In genomic region chr2:28152585-28153284, GRCh38 we compare ENCODE assay signal across 19 cellular contexts.
DNase-seq lines count a peak whose midpoint lies in the region; ATAC-seq and TF ChIP-seq lines count a peak whose summit lies in the region.
"Had no signal": no experiment of that assay in that cellular context is flagged by ENCODE, and none has a peak within 500 bp of the region (broad histone marks: within the 10 kb centered on the region; RNA-seq: fewer than 3 reads in every experiment).

No MANE protein-coding gene starts in this region.

- peak; percentile 58 for DNase-seq in Daoy (ENCODE audit: low read depth)
- no peak for DNase-seq in RWPE2 (ENCODE audit: low spot score)
- peak; percentile 71 for DNase-seq in fibroblast of villous mesenchyme (ENCODE audit: low read depth)
- DNase-seq in renal cortical epithelial cell (ENCODE audit: low read depth), result peak; percentile 99
- DNase-seq in suprapubic skin (ENCODE audit: low spot score in 2 of 2), result no peak
- no peak for DNase-seq in sciatic nerve (ENCODE audit: low spot score)
- no peak for DNase-seq in Peyer's patch
- DNase-seq in iPS-NIHi7 (ENCODE audit: extremely low spot score), result no peak
- DNase-seq: activated CD8-positive, alpha-beta memory T cell treated with anti-CD3 and anti-CD28 coated beads, Interleukin-2, amount 10 ng/mL, durations not matched to agents 7 days and 5 days; activated naive CD4-positive, alpha-beta T cell; effector memory CD4-positive, alpha-beta T cell; glutamatergic neuron; NCI-H2107; NCI-H774; stimulated activated CD4-positive, alpha-beta T cell treated with anti-CD3 and anti-CD28 coated beads, Interleukin-2, amount 100 ng/mL, for 48 hours; stimulated activated CD8-positive, alpha-beta memory T cell treated with anti-CD3 and anti-CD28 coated beads, Interleukin-4, amount 100 ng/mL, for 48 hours; T-helper 2 cell had no signal

- intact Hi-C loops in sciatic nerve (cut with DNase I), result no loop called here

- ATAC-seq in RWPE2 (ENCODE audit: low read depth), result peak; percentile 54; the same call in 2 of the 3 replicates
- ATAC-seq in sciatic nerve, result no peak
- ATAC-seq: activated CD8-positive, alpha-beta memory T cell treated with anti-CD3 and anti-CD28 coated beads, Interleukin-2, amount 10 ng/mL, durations not matched to agents 7 days and 5 days had no signal

- H3K27ac ChIP-seq in RWPE2 (ENCODE audit: poor library complexity, severe bottlenecking), result peak overlapping the region; percentile 15
- H3K27ac ChIP-seq in suprapubic skin, result no peak overlapping the region
- H3K27ac ChIP-seq in Peyer's patch, result no peak overlapping the region
- H3K27ac ChIP-seq: tibial nerve had no signal

- H3K4me1 ChIP-seq in RWPE2 (ENCODE audit: insufficient read depth, poor library complexity, severe bottlenecking) (peaks cover 5% of the 10 kb centered on the region), suprapubic skin (peaks cover 13% of the 10 kb centered on the region), Peyer's patch (peaks cover 0 to 8% (median 0%) of the 10 kb centered on the region in 4 donors)
- H3K4me1 ChIP-seq: tibial nerve had no signal

- 96% methylated on average over 3 of the region's 3 CpGs for WGBS in suprapubic skin

- H3K36me3 ChIP-seq in RWPE2 (ENCODE audit: low read depth) (no peaks in the 10 kb centered on the region; the same call in 1 of the 2 replicates), suprapubic skin (no peaks in the 10 kb centered on the region), Peyer's patch (no peaks in the 10 kb centered on the region)
- H3K36me3 ChIP-seq: prostate gland had no signal

- TF ChIP-seq POLR2A in suprapubic skin (IDR thresholded peaks at IDR 0.05) (no peak), Peyer's patch (IDR thresholded peaks at IDR 0.05) (no peak)

- H3K27me3 ChIP-seq in RWPE2 (ENCODE audit: insufficient read depth, poor library complexity, severe bottlenecking) (no peaks in the 10 kb centered on the region), suprapubic skin (no peaks in the 10 kb centered on the region), Peyer's patch (no peaks in the 10 kb centered on the region)
- H3K27me3 ChIP-seq: tibial nerve had no signal

- no peak for TF ChIP-seq EP300 in suprapubic skin (IDR thresholded peaks at IDR 0.05)

- H3K9me3 ChIP-seq in RWPE2 (ENCODE audit: severe bottlenecking) (no peaks in the 10 kb centered on the region), suprapubic skin (no peaks in the 10 kb centered on the region), Peyer's patch (peaks cover 0 to 9% (median 0%) of the 10 kb centered on the region in 4 donors)
- H3K9me3 ChIP-seq: prostate gland had no signal

- no peak overlapping the region for H3K4me3 ChIP-seq in RWPE2 (ENCODE audit: severe bottlenecking)
- no peak overlapping the region for H3K4me3 ChIP-seq in fibroblast of villous mesenchyme (ENCODE audit: low read depth, low read length)
- no peak overlapping the region for H3K4me3 ChIP-seq in suprapubic skin
- no peak overlapping the region for H3K4me3 ChIP-seq in Peyer's patch
- H3K4me3 ChIP-seq: prostate gland, tibial nerve had no signal

- no peak for TF ChIP-seq CTCF in RWPE2 (IDR thresholded peaks at IDR 0.05; ENCODE audit: poor library complexity, severe bottlenecking)
- TF ChIP-seq CTCF in fibroblast of villous mesenchyme (IDR thresholded peaks at IDR 0.05; ENCODE audit: insufficient read depth, low read depth, low read length), result no peak
- TF ChIP-seq CTCF in suprapubic skin (IDR thresholded peaks at IDR 0.05), result no peak
- no peak for TF ChIP-seq CTCF in Peyer's patch (IDR thresholded peaks at IDR 0.05)

Comparison
In these comparisons a context has a peak if more than half of its experiments do, and no peak if none do; other contexts are left out.
1. DNase-seq: peak in Daoy (single experiment), fibroblast of villous mesenchyme (single experiment) and renal cortical epithelial cell (single experiment); none in RWPE2 (single experiment), suprapubic skin (0 of 2), sciatic nerve (single experiment), Peyer's patch (0 of 3) and iPS-NIHi7 (single experiment).